ENCODE assay signal across 11 cellular contexts in the genomic region with DNA sequence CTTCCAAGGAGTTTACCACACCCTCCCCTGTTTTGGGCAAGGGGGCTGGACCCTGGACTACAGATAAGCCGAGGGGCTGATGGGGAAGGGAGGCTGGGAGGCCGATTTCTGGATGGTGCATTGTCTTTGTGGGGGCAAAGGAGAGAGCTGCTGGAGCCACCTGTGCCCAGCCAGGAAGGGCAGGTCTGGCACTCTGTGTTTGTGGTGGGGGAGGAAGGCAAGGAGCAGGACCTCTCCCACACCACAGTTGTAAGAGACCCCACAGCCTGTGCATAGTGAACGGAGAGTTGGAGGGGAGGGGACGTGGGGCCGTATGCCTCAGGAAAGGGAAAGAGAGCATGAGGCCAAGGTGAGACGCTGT. TPM values are rescaled to one million over a fixed set of nuclear protein-coding genes. Genes with fewer than 3 reads are reported as not detected.
DNase-seq lines count a peak whose midpoint lies in the region; ATAC-seq, FAIRE-seq and TF ChIP-seq lines count a peak whose summit lies in the region.
"Had no signal": no experiment of that assay in that cellular context is flagged by ENCODE, and none has a peak within 500 bp of the region (broad histone marks: within the 10 kb centered on the region; RNA-seq: fewer than 3 reads in every experiment).

No MANE protein-coding gene starts in this region.

- DNase-seq in A549 (ENCODE audit: low read depth in 1 of 2, low spot score in 1 of 2) (no peak), H9 (no peak), mammary epithelial cell (no peak), posterior vena cava (ENCODE audit: low spot score) (no peak), DMS53 (lab: John Stamatoyannopoulos, UW) (no peak), NCI-H2171 treated with DMSO at 0.1 percent for 48 hours (lab: John Stamatoyannopoulos, UW) (no peak)
- DNase-seq in activated CD4-positive, CD25-positive, alpha-beta regulatory T cell treated with anti-CD3 and anti-CD28 coated beads, Interleukin-2, amount 50 U/mL, for 72 hours, result no peak
- DNase-seq: NCI-H1105 treated with DMSO at 0.1 percent for 48 hours had no signal

- H3K9me3 Mint-ChIP-seq in H9, result no peaks in the 10 kb centered on the region

- H3K79me2 ChIP-seq in H9 (ENCODE audit: insufficient read depth, low read length) (peaks cover 3% of the 10 kb centered on the region; the same call in 1 of the 2 replicates), mammary epithelial cell (ENCODE audit: insufficient read depth, low read length) (peaks cover 42% of the 10 kb centered on the region), neural cell (replicated peaks; ENCODE audit: insufficient read depth, low read length) (peaks cover 32% of the 10 kb centered on the region)

- peaks cover 26 to 41% of the 10 kb centered on the region in 2 experiments for H3K4me1 Mint-ChIP-seq in H9

- no peak overlapping the region; the same call in 1 of the 2 replicates for H3K14ac ChIP-seq in H9 (ENCODE audit: insufficient read depth, low read length)

- H2BK120ac ChIP-seq in H9 (ENCODE audit: low read depth, low read length, poor library complexity, severe bottlenecking), result no peak overlapping the region

- no peak overlapping the region for H2BK15ac ChIP-seq in H9 (ENCODE audit: low read depth, low read length)

- no peaks in the 10 kb centered on the region for H3K27me3 ChIP-seq in H9 (ENCODE audit: insufficient read depth, low read length)
- no peaks in the 10 kb centered on the region for H3K27me3 ChIP-seq in mammary epithelial cell (ENCODE audit: insufficient read depth, low read length)
- H3K27me3 ChIP-seq in neural cell (ENCODE audit: insufficient read depth, low read depth, low read length), result no peaks in the 10 kb centered on the region

- no TSS peak for BruUV-seq in mammary epithelial cell (replicated peaks; lab: Mats Ljungman, UMichigan)

- no peak overlapping the region for H3K4me3 ChIP-seq in A549
- H3K4me3 ChIP-seq in mammary epithelial cell (replicated peaks in 1 of 3; ENCODE audit: insufficient read depth in 1 of 3, low read depth in 2 of 3, low read length in 3 of 3), result no peak overlapping the region
- H3K4me3 ChIP-seq in neural cell (ENCODE audit: low read length), result peak overlapping the region; percentile 95

- CTCF ChIA-PET in A549 (lab: Yijun Ruan, JAX), result interaction anchor here (13.5 to 23.7 kb wide), 3 partner anchors 8 to 44 kb away, joined by 212 to 616 read pairs (median 224); partner anchors contain the start of genes GSK3A, PAFAH1B3 and PRR19
- CTCF ChIA-PET in mammary epithelial cell (lab: Charles Lee; ENCODE audit: low non-redundant PET), result no interaction called here

- H4K5ac ChIP-seq in H9 (ENCODE audit: insufficient read length, low read depth, low read length), result no peak overlapping the region

- H3K27ac Mint-ChIP-seq in H9, result peak overlapping the region in 2 of 3 experiments; percentile 9 to 46; a peak in 2 of 7 replicates

- no peak overlapping the region for H2AK5ac ChIP-seq in H9 (ENCODE audit: insufficient read length, low read length)

- H4K8ac ChIP-seq in H9 (replicated peaks; ENCODE audit: insufficient read length, low read depth, low read length), result no peak overlapping the region

- H2BK12ac ChIP-seq in H9 (ENCODE audit: insufficient read length, low read depth, low read length), result no peak overlapping the region

- no peak for TF ChIP-seq RAD21 in A549 (conservative IDR thresholded peaks at IDR 0.05 in 1 of 2, IDR thresholded peaks at IDR 0.05 in 1 of 2)
- TF ChIP-seq RAD21 in neural cell (conservative IDR thresholded peaks at IDR 0.05), result no peak

- H3K9ac ChIP-seq in H9 (ENCODE audit: extremely low read depth, insufficient read length, low read length), result no peak overlapping the region
- H3K9ac ChIP-seq in mammary epithelial cell (ENCODE audit: insufficient read depth, low read length), result no peak overlapping the region
- H3K9ac ChIP-seq in neural cell (ENCODE audit: low read length), result peak overlapping the region; percentile 93

- TF ChIP-seq EP300 in A549 (IDR thresholded peaks at IDR 0.05), result no peak
- no peak for TF ChIP-seq EP300 in neural cell (conservative IDR thresholded peaks at IDR 0.05; ENCODE audit: poor library complexity, severe bottlenecking)

- H3K18ac ChIP-seq in H9 (ENCODE audit: insufficient read length, low read depth, low read length), result no peak overlapping the region

- intact Hi-C loops in mammary epithelial cell (cut with micrococcal nuclease), result no loop called here
- intact Hi-C loops in posterior vena cava (cut with DNase I), result no loop called here

- peaks cover 10 to 34% (median 34%) of the 10 kb centered on the region in 3 experiments for H3K36me3 Mint-ChIP-seq in H9 (ENCODE audit: insufficient read depth in 1 of 3, low read depth in 3 of 3)

- H2AFZ ChIP-seq in H9 (ENCODE audit: low read length) (no peak overlapping the region), mammary epithelial cell (ENCODE audit: low read depth, low read length) (no peak overlapping the region), neural cell (ENCODE audit: low read depth, low read length) (no peak overlapping the region)

- TF ChIP-seq POLR2A in A549 (IDR thresholded peaks at IDR 0.05; ENCODE audit: low read length), result no peak

- H3K4me2 ChIP-seq in A549 (peak overlapping the region; percentile 100), H9 (ENCODE audit: insufficient read depth, insufficient read length, low read length) (no peak overlapping the region), mammary epithelial cell (ENCODE audit: insufficient read depth, low read depth, low read length) (peak overlapping the region; percentile 98), neural cell (ENCODE audit: low read length) (no peak overlapping the region)

- H3K27ac ChIP-seq in A549 (peak overlapping the region in 1 of 2 experiments; percentile 94; a peak in 3 of 6 replicates), H9 (ENCODE audit: insufficient read length, low read depth, low read length) (no peak overlapping the region), mammary epithelial cell (ENCODE audit: insufficient read depth, low read depth, low read length) (no peak overlapping the region), neural cell (ENCODE audit: low read length) (no peak overlapping the region)

- FAIRE-seq in A549 (lab: Jason Lieb, UNC), result no peak

- dilution Hi-C loops in mammary epithelial cell (cut with HindIII; ENCODE audit: low sequenced_read_pairs), result no loop called here

- peaks cover 19% of the 10 kb centered on the region for H3K23me2 ChIP-seq in H9 (ENCODE audit: insufficient read length, low read depth, low read length, poor library complexity, severe bottlenecking)

- H3F3A ChIP-seq in neural cell (ENCODE audit: insufficient read depth, low read length, poor library complexity, severe bottlenecking), result no peaks in the 10 kb centered on the region

- no peak overlapping the region for H3K23ac ChIP-seq in H9 (ENCODE audit: insufficient read length, low read depth, low read length)

- H2BK20ac ChIP-seq in H9 (ENCODE audit: low read depth, low read length, poor library complexity, severe bottlenecking), result no peak overlapping the region

- peaks cover 47% of the 10 kb centered on the region for H3K4me1 ChIP-seq in A549
- peaks cover 8% of the 10 kb centered on the region; the same call in 1 of the 2 replicates for H3K4me1 ChIP-seq in H9 (ENCODE audit: insufficient read depth, low read length)
- peaks cover 43% of the 10 kb centered on the region for H3K4me1 ChIP-seq in mammary epithelial cell (ENCODE audit: insufficient read depth, low read length)

- 91% methylated on average over 6 of the region's 6 CpGs for WGBS in A549 (ENCODE audit: missing lambda C conversion rate)
- no CpG with 5 or more reads among the region's 6 CpGs for WGBS in H9 (ENCODE audit: extremely low coverage, insufficient read length, low lambda C conversion rate)
- WGBS in mammary epithelial cell (ENCODE audit: low coverage, missing lambda C conversion rate), result 78% methylated on average over 4 of the region's 6 CpGs

- H3K4me3 Mint-ChIP-seq in H9, result peak overlapping the region; percentile 82 to 89; a peak in 2 of 5 replicates

- no peak overlapping the region for H3K56ac ChIP-seq in H9 (ENCODE audit: insufficient read length, low read depth, low read length)

- no peaks in the 10 kb centered on the region for H3K9me2 ChIP-seq in neural cell (ENCODE audit: insufficient read depth, low read length)

- H3K27me3 Mint-ChIP-seq in H9 (ENCODE audit: low read depth), result no peaks in the 10 kb centered on the region; the same call in 1 of the 2 replicates

- no peak for ATAC-seq in A549
- ATAC-seq: activated CD4-positive, CD25-positive, alpha-beta regulatory T cell treated with anti-CD3 and anti-CD28 coated beads, Interleukin-2, amount 50 U/mL, for 24 hours had no signal

- peaks cover 15% of the 10 kb centered on the region for H3K36me3 ChIP-seq in mammary epithelial cell (ENCODE audit: insufficient read depth, low read length)
- H3K36me3 ChIP-seq in neural cell (ENCODE audit: insufficient read depth, low read length), result no peaks in the 10 kb centered on the region

- in situ Hi-C loops in mammary epithelial cell (cut with MboI; ENCODE audit: low sequenced_read_pairs in 2 of 2), result loop anchor here (5.0 kb wide), 1 partner anchor 39 kb away; no protein-coding TSS in a partner anchor

- H3T11ph ChIP-seq in H9 (ENCODE audit: low read length), result no peak overlapping the region

- POLR2A ChIA-PET in A549 (lab: Yijun Ruan, JAX), result no interaction called here

- no peak overlapping the region for H4K91ac ChIP-seq in H9 (ENCODE audit: insufficient read length, low read depth, low read length)

- no peak for TF ChIP-seq CTCF in A549 (IDR thresholded peaks at IDR 0.05)
- TF ChIP-seq CTCF in H9 (conservative IDR thresholded peaks at IDR 0.05), result no peak
- TF ChIP-seq CTCF in mammary epithelial cell (conservative IDR thresholded peaks at IDR 0.05 in 1 of 2, IDR thresholded peaks at IDR 0.05 in 1 of 2; ENCODE audit: extremely low read depth in 1 of 2, insufficient read depth in 1 of 2, low read depth in 1 of 2, low read length in 2 of 2), result no peak
- no peak for TF ChIP-seq CTCF in neural cell (IDR thresholded peaks at IDR 0.05; ENCODE audit: poor library complexity, severe bottlenecking)

- H4K20me1 ChIP-seq in H9 (ENCODE audit: control insufficient read depth, insufficient read depth, insufficient read length), result peaks cover 3% of the 10 kb centered on the region
- H4K20me1 ChIP-seq in mammary epithelial cell (ENCODE audit: insufficient read depth, low read length), result no peaks in the 10 kb centered on the region
- peaks cover 10% of the 10 kb centered on the region for H4K20me1 ChIP-seq in neural cell (ENCODE audit: insufficient read depth)

- no peak overlapping the region for H2BK5ac ChIP-seq in H9 (ENCODE audit: insufficient read length, low read length)

- H3K79me1 ChIP-seq in H9 (ENCODE audit: insufficient read depth, low read depth, low read length, poor library complexity, severe bottlenecking), result peaks cover 11% of the 10 kb centered on the region

- H3K4ac ChIP-seq in H9 (ENCODE audit: low read depth, low read length), result no peak overlapping the region

- H3K9me3 ChIP-seq in A549 (no peaks in the 10 kb centered on the region), H9 (ENCODE audit: control insufficient read depth, low read depth, low read length) (no peaks in the 10 kb centered on the region), mammary epithelial cell (replicated peaks; ENCODE audit: insufficient read depth, low read length) (no peaks in the 10 kb centered on the region), neural cell (ENCODE audit: low read length) (no peaks in the 10 kb centered on the region)
- H3K9me3 ChIP-seq: HAP-1 had no signal

RNA-seq across cellular contexts. Expression of gene PRR19, which starts 16.0 kb away (rescaled TPM):
- polyA plus RNA-seq in A549 (2011; rRNA removed) (1.1 and 1.3 TPM in 2 replicates), A549 (2017; fragmentation: RNase III; extraction: RNeasy Plus Mini Kit Qiagen cat#74134 plus additional on column Dnase treatment) (3.4 to 4.5 TPM (median 4.2 TPM) in 3 replicates), mammary epithelial cell (2.2 TPM), neural cell (1.4 and 2.4 TPM in 2 replicates)
- polyA plus RNA-seq in A549 (2012; cell fraction: cytosol; rRNA removed), result 2.7 and 3.7 TPM in 2 replicates
- polyA plus RNA-seq in A549 (2012; cell fraction: nucleus; rRNA removed), result 3.5 and 5.2 TPM in 2 replicates
- polyA minus RNA-seq in A549 (2011; rRNA and poly(A)+ RNA removed), result 0.50 and 1.2 TPM in 2 replicates
- total RNA-seq in H9 (2021) (2.9 and 3.2 TPM in 2 replicates), mammary epithelial cell (1 to 10 TPM; 1.0 to 1.7 TPM), posterior vena cava (under 1 TPM in 1 of 2 donors, not detected in 1; 0.19 TPM)
- polyA minus RNA-seq in mammary epithelial cell (1.7 TPM), neural cell (2.1 and 3.4 TPM in 2 replicates)

RNA-seq across cellular contexts. Expression of gene PAFAH1B3, which starts 16.5 kb away (rescaled TPM):
- polyA plus RNA-seq in A549 (2011; rRNA removed) (79.7 and 101 TPM in 2 replicates), A549 (2017; fragmentation: RNase III; extraction: RNeasy Plus Mini Kit Qiagen cat#74134 plus additional on column Dnase treatment) (135 to 151 TPM (median 144 TPM) in 3 replicates), mammary epithelial cell (80.7 TPM), neural cell (727 and 741 TPM in 2 replicates)
- polyA plus RNA-seq in A549 (2012; cell fraction: cytosol; rRNA removed), result 268 and 299 TPM in 2 replicates
- 241 and 275 TPM in 2 replicates for polyA plus RNA-seq in A549 (2012; cell fraction: nucleus; rRNA removed)
- 179 and 227 TPM in 2 replicates for polyA minus RNA-seq in A549 (2011; rRNA and poly(A)+ RNA removed)
- total RNA-seq in H9 (2021) (109 and 113 TPM in 2 replicates), mammary epithelial cell (10 to 100 TPM; 32.7 to 57.9 TPM), posterior vena cava (1 to 10 TPM; 5.7 to 5.8 TPM)
- polyA minus RNA-seq in mammary epithelial cell (77.2 TPM), neural cell (247 and 260 TPM in 2 replicates)

RNA-seq across cellular contexts. Expression of gene CIC, which starts 16.9 kb away (rescaled TPM):
- 7.2 and 7.7 TPM in 2 replicates for polyA plus RNA-seq in A549 (2011; rRNA removed)
- 26.8 and 35.8 TPM in 2 replicates for polyA plus RNA-seq in A549 (2012; cell fraction: cytosol; rRNA removed)
- polyA plus RNA-seq in A549 (2012; cell fraction: nucleus; rRNA removed), result 69.9 and 100.0 TPM in 2 replicates
- 46.8 to 56.4 TPM (median 53.1 TPM) in 3 replicates for polyA plus RNA-seq in A549 (2017; fragmentation: RNase III; extraction: RNeasy Plus Mini Kit Qiagen cat#74134 plus additional on column Dnase treatment)
- polyA minus RNA-seq in A549 (2011; rRNA and poly(A)+ RNA removed), result 7.0 and 11.0 TPM in 2 replicates
- 54.0 and 56.0 TPM in 2 replicates for total RNA-seq in H9 (2021)
- 10 to 100 TPM; 37.0 to 91.0 TPM for total RNA-seq in mammary epithelial cell
- 19.4 TPM for polyA plus RNA-seq in mammary epithelial cell
- 24.7 TPM for polyA minus RNA-seq in mammary epithelial cell
- 10.8 and 23.1 TPM in 2 replicates for polyA plus RNA-seq in neural cell
- 29.0 and 31.0 TPM in 2 replicates for polyA minus RNA-seq in neural cell
- 10 to 100 TPM; 57.7 to 79.0 TPM for total RNA-seq in posterior vena cava

RNA-seq across cellular contexts. Expression of gene TMEM145, which starts 27.1 kb away (rescaled TPM):
- polyA plus RNA-seq in A549 (2011; rRNA removed) (0.71 and 1.8 TPM in 2 replicates), A549 (2017; fragmentation: RNase III; extraction: RNeasy Plus Mini Kit Qiagen cat#74134 plus additional on column Dnase treatment) (3.6 to 5.1 TPM (median 4.3 TPM) in 3 replicates), mammary epithelial cell (0.03 TPM), neural cell (30.9 and 35.3 TPM in 2 replicates)
- polyA plus RNA-seq in A549 (2012; cell fraction: cytosol; rRNA removed), result 2.9 and 3.8 TPM in 2 replicates
- 13.7 and 18.2 TPM in 2 replicates for polyA plus RNA-seq in A549 (2012; cell fraction: nucleus; rRNA removed)
- 6.3 and 6.9 TPM in 2 replicates for polyA minus RNA-seq in A549 (2011; rRNA and poly(A)+ RNA removed)
- total RNA-seq in H9 (2021) (2.8 and 4.5 TPM in 2 replicates), mammary epithelial cell (under 1 TPM in 1 of 2 donors, not detected in 1; 0.21 TPM), posterior vena cava (under 1 TPM in 1 of 2 donors, not detected in 1; 0.14 TPM)
- polyA minus RNA-seq in mammary epithelial cell (not detected), neural cell (44.6 and 45.0 TPM in 2 replicates)

RNA-seq across cellular contexts. Expression of gene ERF, which starts 31.0 kb away (rescaled TPM):
- polyA plus RNA-seq in A549 (2011; rRNA removed), result 71.9 and 103 TPM in 2 replicates
- polyA plus RNA-seq in A549 (2012; cell fraction: cytosol; rRNA removed), result 115 and 150 TPM in 2 replicates
- polyA plus RNA-seq in A549 (2012; cell fraction: nucleus; rRNA removed), result 307 and 352 TPM in 2 replicates
- 107 to 123 TPM (median 120 TPM) in 3 replicates for polyA plus RNA-seq in A549 (2017; fragmentation: RNase III; extraction: RNeasy Plus Mini Kit Qiagen cat#74134 plus additional on column Dnase treatment)
- polyA minus RNA-seq in A549 (2011; rRNA and poly(A)+ RNA removed), result 113 and 120 TPM in 2 replicates
- total RNA-seq in H9 (2021), result 120 and 126 TPM in 2 replicates
- 100 to 1,000 TPM; 101 to 139 TPM for total RNA-seq in mammary epithelial cell
- polyA plus RNA-seq in mammary epithelial cell, result 86.1 TPM
- 36.6 TPM for polyA minus RNA-seq in mammary epithelial cell
- polyA plus RNA-seq in neural cell, result 3.8 and 6.7 TPM in 2 replicates
- 5.3 and 6.6 TPM in 2 replicates for polyA minus RNA-seq in neural cell
- total RNA-seq in posterior vena cava, result 10 to 100 TPM; 47.9 to 54.5 TPM

Comparison
In these comparisons a context has a peak if more than half of its experiments do, and no peak if none do; other contexts are left out.
1. H3K4me2 ChIP-seq: peak in A549 (single experiment) and mammary epithelial cell (single experiment); none in H9 (single experiment) and neural cell (single experiment).
2. RNA of gene PAFAH1B3, which starts 16.5 kb away (total RNA-seq): 109 to 113 TPM in H9 and 32.7 to 57.9 TPM in mammary epithelial cell; 5.7 to 5.8 TPM in posterior vena cava; every median in the first group is over 4 times any median in the second.